ENCODE assay signal across 1 cellular context in the genomic region with DNA sequence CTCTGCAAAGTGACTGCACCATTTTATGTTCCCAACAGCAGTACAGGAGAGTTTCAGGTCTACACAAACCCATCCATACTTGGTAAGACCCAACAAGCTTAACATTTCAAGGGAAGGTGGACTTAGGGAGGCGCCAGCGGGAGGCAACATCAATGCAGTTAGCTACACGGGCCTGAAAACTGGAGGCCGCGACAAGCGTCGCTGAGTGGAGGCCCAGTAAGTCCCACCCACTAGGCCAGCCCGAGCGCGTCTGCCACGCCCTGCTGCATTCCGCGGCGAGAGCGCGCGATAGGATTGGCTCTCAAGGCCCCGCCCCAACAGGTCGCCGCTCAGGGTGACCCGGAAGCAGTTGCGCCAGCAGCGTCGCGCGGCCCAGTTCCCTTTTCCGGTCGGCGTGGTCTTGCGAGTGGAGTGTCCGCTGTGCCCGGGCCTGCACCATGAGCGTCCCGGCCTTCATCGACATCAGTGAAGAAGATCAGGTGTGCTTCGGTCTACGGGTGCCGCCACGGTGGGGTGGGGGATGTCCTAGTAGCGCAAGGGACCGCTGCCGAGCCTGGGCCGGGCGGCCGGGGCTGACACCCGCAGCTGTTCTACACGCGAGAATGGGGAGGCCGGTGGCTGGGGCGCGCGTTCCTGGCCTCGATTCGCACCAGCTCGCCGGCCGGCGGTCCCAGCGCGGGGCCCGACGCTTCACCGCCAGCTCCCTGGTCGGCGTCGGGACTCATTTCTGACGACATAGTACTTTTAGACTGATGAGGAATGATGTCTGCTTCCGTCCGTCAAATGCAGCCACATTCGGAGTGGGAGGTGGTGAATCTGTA.
TF ChIP-seq lines count a peak whose summit lies in the region.

A gene (plus strand): TSS at position 381 of the 821 bp plus-strand sequence. CDS start 57 bp downstream, at position 438.

TF ChIP-seq in HepG2, 621 proteins besides CTCF, POLR2A, EP300 and RAD21 (continued from another document and continues in another):
- TF ChIP-seq, protein P1, sequence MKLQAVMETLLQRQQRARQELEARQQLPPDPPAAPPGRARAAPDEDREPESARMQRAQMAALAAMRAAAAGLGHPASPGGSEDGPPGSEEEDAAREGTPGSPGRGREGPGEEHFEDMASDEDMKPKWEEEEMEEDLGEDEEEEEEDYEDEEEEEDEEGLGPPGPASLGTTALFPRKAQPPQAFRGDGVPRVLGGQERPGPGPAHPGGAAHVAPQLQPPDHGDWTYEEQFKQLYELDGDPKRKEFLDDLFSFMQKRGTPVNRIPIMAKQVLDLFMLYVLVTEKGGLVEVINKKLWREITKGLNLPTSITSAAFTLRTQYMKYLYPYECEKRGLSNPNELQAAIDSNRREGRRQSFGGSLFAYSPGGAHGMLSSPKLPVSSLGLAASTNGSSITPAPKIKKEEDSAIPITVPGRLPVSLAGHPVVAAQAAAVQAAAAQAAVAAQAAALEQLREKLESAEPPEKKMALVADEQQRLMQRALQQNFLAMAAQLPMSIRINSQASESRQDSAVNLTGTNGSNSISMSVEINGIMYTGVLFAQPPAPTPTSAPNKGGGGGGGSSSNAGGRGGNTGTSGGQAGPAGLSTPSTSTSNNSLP (IDR thresholded peaks at IDR 0.05; ENCODE audit: low read depth, low read length): no peak
- TF ChIP-seq ZNF747 (CRISPR knock-in tag; IDR thresholded peaks at IDR 0.05; ENCODE audit: borderline replicate concordance) (peak; percentile 92), ZBTB20 (CRISPR knock-in tag; IDR thresholded peaks at IDR 0.05; ENCODE audit: borderline replicate concordance, low read depth) (peak; percentile 71; the same call in 1 of the 2 replicates), CC2D1A (CRISPR knock-in tag; IDR thresholded peaks at IDR 0.05) (0 out of 2 replicates have a peak, but pooled peaks have one; percentile 72), AGO1 (IDR thresholded peaks at IDR 0.05; ENCODE audit: low read depth, low read length, poor library complexity, severe bottlenecking) (peak; percentile 66), ZNF24 (IDR thresholded peaks at IDR 0.05) (no peak), ASH2L (IDR thresholded peaks at IDR 0.05; ENCODE audit: insufficient read length, low read depth, low read length) (peak; percentile 95), ZNF33B (CRISPR knock-in tag; IDR thresholded peaks at IDR 0.05) (no peak), HMGA1 (CRISPR knock-in tag; conservative IDR thresholded peaks at IDR 0.05) (no peak), ZFP37 (CRISPR knock-in tag; IDR thresholded peaks at IDR 0.05; ENCODE audit: borderline replicate concordance) (no peak; the same call in 1 of the 2 replicates), DMAP1 (CRISPR knock-in tag; IDR thresholded peaks at IDR 0.05) (peak; percentile 98), SYNCRIP (IDR thresholded peaks at IDR 0.05; ENCODE audit: insufficient read depth, low read depth, low read length) (no peak), CBX1 (IDR thresholded peaks at IDR 0.05; ENCODE audit: low read depth) (peak; percentile 92), RORA (CRISPR knock-in tag; IDR thresholded peaks at IDR 0.05) (no peak; the same call in 1 of the 2 replicates), ZNF563 (CRISPR knock-in tag; IDR thresholded peaks at IDR 0.05) (peak; percentile 87), EZH2 (conservative IDR thresholded peaks at IDR 0.05; ENCODE audit: low read depth, low read length) (no peak), NFIC (IDR thresholded peaks at IDR 0.05; ENCODE audit: low read length) (no peak), MATR3 (CRISPR knock-in tag; IDR thresholded peaks at IDR 0.05) (no peak), ZFP1 (CRISPR knock-in tag; IDR thresholded peaks at IDR 0.05) (0 out of 2 replicates have a peak, but pooled peaks have one; percentile 22), MTF1 (CRISPR knock-in tag; IDR thresholded peaks at IDR 0.05) (0 out of 2 replicates have a peak, but pooled peaks have one; percentile 74), ZNF543 (CRISPR knock-in tag; IDR thresholded peaks at IDR 0.05) (no peak), MXD4 (CRISPR knock-in tag; IDR thresholded peaks at IDR 0.05) (peak; percentile 88), ATAD3A (CRISPR knock-in tag; IDR thresholded peaks at IDR 0.05) (no peak), EEA1 (CRISPR knock-in tag; IDR thresholded peaks at IDR 0.05; ENCODE audit: borderline replicate concordance) (peak; percentile 83; the same call in 1 of the 2 replicates), TAF1 (CRISPR knock-in tag; IDR thresholded peaks at IDR 0.05) (peak; percentile 96), NFKBIZ (CRISPR knock-in tag; IDR thresholded peaks at IDR 0.05) (peak; percentile 67; the same call in 1 of the 2 replicates), MED1 (CRISPR knock-in tag; IDR thresholded peaks at IDR 0.05) (peak; percentile 77), MAFG (CRISPR knock-in tag; IDR thresholded peaks at IDR 0.05) (no peak), ZNF432 (CRISPR knock-in tag; IDR thresholded peaks at IDR 0.05; ENCODE audit: borderline replicate concordance) (no peak), MTA3 (CRISPR knock-in tag; IDR thresholded peaks at IDR 0.05) (no peak), CCAR2 (optimal IDR thresholded peaks at IDR 0.05; ENCODE audit: low read depth, low read length) (no peak)
- TF ChIP-seq, protein P2, sequence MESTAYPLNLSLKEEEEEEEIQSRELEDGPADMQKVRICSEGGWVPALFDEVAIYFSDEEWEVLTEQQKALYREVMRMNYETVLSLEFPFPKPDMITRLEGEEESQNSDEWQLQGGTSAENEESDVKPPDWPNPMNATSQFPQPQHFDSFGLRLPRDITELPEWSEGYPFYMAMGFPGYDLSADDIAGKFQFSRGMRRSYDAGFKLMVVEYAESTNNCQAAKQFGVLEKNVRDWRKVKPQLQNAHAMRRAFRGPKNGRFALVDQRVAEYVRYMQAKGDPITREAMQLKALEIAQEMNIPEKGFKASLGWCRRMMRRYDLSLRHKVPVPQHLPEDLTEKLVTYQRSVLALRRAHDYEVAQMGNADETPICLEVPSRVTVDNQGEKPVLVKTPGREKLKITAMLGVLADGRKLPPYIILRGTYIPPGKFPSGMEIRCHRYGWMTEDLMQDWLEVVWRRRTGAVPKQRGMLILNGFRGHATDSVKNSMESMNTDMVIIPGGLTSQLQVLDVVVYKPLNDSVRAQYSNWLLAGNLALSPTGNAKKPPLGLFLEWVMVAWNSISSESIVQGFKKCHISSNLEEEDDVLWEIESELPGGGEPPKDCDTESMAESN (CRISPR knock-in tag; conservative IDR thresholded peaks at IDR 0.05): peak; percentile 94
- TF ChIP-seq, protein P3, sequence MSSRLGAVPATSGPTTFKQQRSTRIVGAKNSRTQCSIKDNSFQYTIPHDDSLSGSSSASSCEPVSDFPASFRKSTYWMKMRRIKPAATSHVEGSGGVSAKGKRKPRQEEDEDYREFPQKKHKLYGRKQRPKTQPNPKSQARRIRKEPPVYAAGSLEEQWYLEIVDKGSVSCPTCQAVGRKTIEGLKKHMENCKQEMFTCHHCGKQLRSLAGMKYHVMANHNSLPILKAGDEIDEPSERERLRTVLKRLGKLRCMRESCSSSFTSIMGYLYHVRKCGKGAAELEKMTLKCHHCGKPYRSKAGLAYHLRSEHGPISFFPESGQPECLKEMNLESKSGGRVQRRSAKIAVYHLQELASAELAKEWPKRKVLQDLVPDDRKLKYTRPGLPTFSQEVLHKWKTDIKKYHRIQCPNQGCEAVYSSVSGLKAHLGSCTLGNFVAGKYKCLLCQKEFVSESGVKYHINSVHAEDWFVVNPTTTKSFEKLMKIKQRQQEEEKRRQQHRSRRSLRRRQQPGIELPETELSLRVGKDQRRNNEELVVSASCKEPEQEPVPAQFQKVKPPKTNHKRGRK (CRISPR knock-in tag; IDR thresholded peaks at IDR 0.05): no peak
- TF ChIP-seq, protein P4, sequence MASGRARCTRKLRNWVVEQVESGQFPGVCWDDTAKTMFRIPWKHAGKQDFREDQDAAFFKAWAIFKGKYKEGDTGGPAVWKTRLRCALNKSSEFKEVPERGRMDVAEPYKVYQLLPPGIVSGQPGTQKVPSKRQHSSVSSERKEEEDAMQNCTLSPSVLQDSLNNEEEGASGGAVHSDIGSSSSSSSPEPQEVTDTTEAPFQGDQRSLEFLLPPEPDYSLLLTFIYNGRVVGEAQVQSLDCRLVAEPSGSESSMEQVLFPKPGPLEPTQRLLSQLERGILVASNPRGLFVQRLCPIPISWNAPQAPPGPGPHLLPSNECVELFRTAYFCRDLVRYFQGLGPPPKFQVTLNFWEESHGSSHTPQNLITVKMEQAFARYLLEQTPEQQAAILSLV (CRISPR knock-in tag; IDR thresholded peaks at IDR 0.05; ENCODE audit: borderline replicate concordance): peak; percentile 97
- TF ChIP-seq, protein P5, sequence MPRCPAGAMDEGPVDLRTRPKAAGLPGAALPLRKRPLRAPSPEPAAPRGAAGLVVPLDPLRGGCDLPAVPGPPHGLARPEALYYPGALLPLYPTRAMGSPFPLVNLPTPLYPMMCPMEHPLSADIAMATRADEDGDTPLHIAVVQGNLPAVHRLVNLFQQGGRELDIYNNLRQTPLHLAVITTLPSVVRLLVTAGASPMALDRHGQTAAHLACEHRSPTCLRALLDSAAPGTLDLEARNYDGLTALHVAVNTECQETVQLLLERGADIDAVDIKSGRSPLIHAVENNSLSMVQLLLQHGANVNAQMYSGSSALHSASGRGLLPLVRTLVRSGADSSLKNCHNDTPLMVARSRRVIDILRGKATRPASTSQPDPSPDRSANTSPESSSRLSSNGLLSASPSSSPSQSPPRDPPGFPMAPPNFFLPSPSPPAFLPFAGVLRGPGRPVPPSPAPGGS (CRISPR knock-in tag; IDR thresholded peaks at IDR 0.05): peak; percentile 63; the same call in 1 of the 2 replicates
- TF ChIP-seq, protein P6, sequence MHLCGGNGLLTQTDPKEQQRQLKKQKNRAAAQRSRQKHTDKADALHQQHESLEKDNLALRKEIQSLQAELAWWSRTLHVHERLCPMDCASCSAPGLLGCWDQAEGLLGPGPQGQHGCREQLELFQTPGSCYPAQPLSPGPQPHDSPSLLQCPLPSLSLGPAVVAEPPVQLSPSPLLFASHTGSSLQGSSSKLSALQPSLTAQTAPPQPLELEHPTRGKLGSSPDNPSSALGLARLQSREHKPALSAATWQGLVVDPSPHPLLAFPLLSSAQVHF (CRISPR knock-in tag; IDR thresholded peaks at IDR 0.05): no peak
- TF ChIP-seq, protein P7, sequence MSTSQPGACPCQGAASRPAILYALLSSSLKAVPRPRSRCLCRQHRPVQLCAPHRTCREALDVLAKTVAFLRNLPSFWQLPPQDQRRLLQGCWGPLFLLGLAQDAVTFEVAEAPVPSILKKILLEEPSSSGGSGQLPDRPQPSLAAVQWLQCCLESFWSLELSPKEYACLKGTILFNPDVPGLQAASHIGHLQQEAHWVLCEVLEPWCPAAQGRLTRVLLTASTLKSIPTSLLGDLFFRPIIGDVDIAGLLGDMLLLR (CRISPR knock-in tag; IDR thresholded peaks at IDR 0.05): no peak
- TF ChIP-seq, protein P8, sequence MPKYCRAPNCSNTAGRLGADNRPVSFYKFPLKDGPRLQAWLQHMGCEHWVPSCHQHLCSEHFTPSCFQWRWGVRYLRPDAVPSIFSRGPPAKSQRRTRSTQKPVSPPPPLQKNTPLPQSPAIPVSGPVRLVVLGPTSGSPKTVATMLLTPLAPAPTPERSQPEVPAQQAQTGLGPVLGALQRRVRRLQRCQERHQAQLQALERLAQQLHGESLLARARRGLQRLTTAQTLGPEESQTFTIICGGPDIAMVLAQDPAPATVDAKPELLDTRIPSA (CRISPR knock-in tag; IDR thresholded peaks at IDR 0.05; ENCODE audit: borderline replicate concordance): peak; percentile 76; the same call in 1 of the 2 replicates
- TF ChIP-seq, protein P9, sequence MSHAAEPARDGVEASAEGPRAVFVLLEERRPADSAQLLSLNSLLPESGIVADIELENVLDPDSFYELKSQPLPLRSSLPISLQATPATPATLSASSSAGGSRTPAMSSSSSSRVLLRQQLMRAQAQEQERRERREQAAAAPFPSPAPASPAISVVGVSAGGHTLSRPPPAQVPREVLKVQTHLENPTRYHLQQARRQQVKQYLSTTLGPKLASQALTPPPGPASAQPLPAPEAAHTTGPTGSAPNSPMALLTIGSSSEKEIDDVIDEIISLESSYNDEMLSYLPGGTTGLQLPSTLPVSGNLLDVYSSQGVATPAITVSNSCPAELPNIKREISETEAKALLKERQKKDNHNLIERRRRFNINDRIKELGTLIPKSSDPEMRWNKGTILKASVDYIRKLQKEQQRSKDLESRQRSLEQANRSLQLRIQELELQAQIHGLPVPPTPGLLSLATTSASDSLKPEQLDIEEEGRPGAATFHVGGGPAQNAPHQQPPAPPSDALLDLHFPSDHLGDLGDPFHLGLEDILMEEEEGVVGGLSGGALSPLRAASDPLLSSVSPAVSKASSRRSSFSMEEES (CRISPR knock-in tag; IDR thresholded peaks at IDR 0.05): peak; percentile 39; the same call in 1 of the 2 replicates
